In genomic region chr10:28179490-28180099, GRCh38 we compare ENCODE assay signal across 8 cellular contexts.
DNase-seq lines count a peak whose midpoint lies in the region; ATAC-seq and TF ChIP-seq lines count a peak whose summit lies in the region.

No MANE protein-coding gene starts in this region.

- H3K4me3 ChIP-seq in HCT116 (replicated peaks in 1 of 2; ENCODE audit: low read depth in 1 of 2, low read length in 2 of 2) (no peak overlapping the region), psoas muscle (no peak overlapping the region)

- H3K9me3 ChIP-seq in HCT116 (ENCODE audit: control insufficient read depth in 1 of 2, insufficient read depth in 1 of 2, low read depth in 1 of 2, low read length in 2 of 2) = no peaks in the 10 kb centered on the region
- no peaks in the 10 kb centered on the region for H3K9me3 ChIP-seq in psoas muscle

- DNase-seq in Right ventricle myocardium inferior (ENCODE audit: missing footprints) = no peak
- DNase-seq in cardiac septum (ENCODE audit: low spot score) = no peak
- peak; percentile 69 for DNase-seq in HCT116 (ENCODE audit: low read depth, low spot score)
- DNase-seq in NCI-H345 treated with DMSO at 0.1 percent for 48 hours (lab: John Stamatoyannopoulos, UW; ENCODE audit: unreplicated experiment) = peak; percentile 37
- DNase-seq in activated T-helper 2 cell treated with anti-CD3 and anti-CD28 coated beads, Interferon-gamma antibody, Interleukin-2, Interleukin-4, amounts not matched to agents 10 μg/mL and 5 μg/mL and 100 μg/mL, durations not matched to agents 14 hours and 24 hours and 36 hours (ENCODE audit: low spot score) = peak; percentile 18
- DNase-seq in Right ventricle myocardium superior = no peak
- no peak for DNase-seq in psoas muscle

- intact Hi-C loops in Right ventricle myocardium inferior (cut with DNase I) (loop anchor here (2.0 kb wide), 1 partner anchor 437 kb away; no protein-coding TSS in a partner anchor), cardiac septum (cut with DNase I) (loop anchor here (2.0 kb wide), 1 partner anchor 437 kb away; no protein-coding TSS in a partner anchor), HCT116 (cut with micrococcal nuclease) (loop anchor here (1.0 to 10.0 kb wide), 6 partner anchors 125 to 621 kb away; no protein-coding TSS in a partner anchor), Right ventricle myocardium superior (cut with DNase I) (loop anchor here (10.0 kb wide), 1 partner anchor 435 kb away; the partner anchor contains the start of gene MKX), psoas muscle (cut with DNase I) (loop anchor here in 1 of 2 donors (5.0 to 10.0 kb wide), 3 partner anchors 55 to 622 kb away; no protein-coding TSS in a partner anchor)
- intact Hi-C loops in activated T-helper 2 cell treated with anti-CD3 and anti-CD28 coated beads, Interferon-gamma antibody, Interleukin-2, Interleukin-4, amounts not matched to agents 10 μg/mL and 5 μg/mL and 100 μg/mL, durations not matched to agents 14 hours and 24 hours and 36 hours (cut with micrococcal nuclease) = loop anchor here (1.0 to 10.0 kb wide), 3 partner anchors 205 to 615 kb away; no protein-coding TSS in a partner anchor

- peak overlapping the region; percentile 46; the same call in 1 of the 2 replicates for H3K9ac ChIP-seq in HCT116 (ENCODE audit: low read length)

- peaks cover 39% of the 10 kb centered on the region for H3K79me2 ChIP-seq in HCT116 (ENCODE audit: insufficient read depth, low read length)

- H3K9me3 Mint-ChIP-seq in activated T-helper 2 cell treated with anti-CD3 and anti-CD28 coated beads, Interferon-gamma antibody, Interleukin-2, Interleukin-4, amounts not matched to agents 10 μg/mL and 5 μg/mL and 100 μg/mL, durations not matched to agents 14 hours and 24 hours and 36 hours = no peaks in the 10 kb centered on the region

- peak; percentile 95 for TF ChIP-seq RAD21 in HCT116 (IDR thresholded peaks at IDR 0.05; ENCODE audit: low read depth)

- no peak overlapping the region for H3K27ac Mint-ChIP-seq in activated T-helper 2 cell treated with anti-CD3 and anti-CD28 coated beads, Interferon-gamma antibody, Interleukin-2, Interleukin-4, amounts not matched to agents 10 μg/mL and 5 μg/mL and 100 μg/mL, durations not matched to agents 14 hours and 24 hours and 36 hours

- H3K36me3 Mint-ChIP-seq in activated T-helper 2 cell treated with anti-CD3 and anti-CD28 coated beads, Interferon-gamma antibody, Interleukin-2, Interleukin-4, amounts not matched to agents 10 μg/mL and 5 μg/mL and 100 μg/mL, durations not matched to agents 14 hours and 24 hours and 36 hours (ENCODE audit: low read depth) = no peaks in the 10 kb centered on the region

- H3K4me1 ChIP-seq in HCT116 (ENCODE audit: control insufficient read depth in 1 of 2, insufficient read depth in 2 of 2, low read length in 2 of 2) (peaks cover 78 to 79% of the 10 kb centered on the region in 2 experiments), psoas muscle (peaks cover 19% of the 10 kb centered on the region)

- H2AFZ ChIP-seq in HCT116 (ENCODE audit: low read depth, low read length, poor library complexity, severe bottlenecking) = no peak overlapping the region

- no peaks in the 10 kb centered on the region for H4K20me1 ChIP-seq in HCT116 (ENCODE audit: insufficient read depth)

- peak overlapping the region; percentile 94; the same call in 1 of the 2 replicates for H3K27ac ChIP-seq in HCT116 (ENCODE audit: low read depth, low read length)
- H3K27ac ChIP-seq in psoas muscle = no peak overlapping the region

- RAD21 ChIA-PET in HCT116 (lab: Charles Lee; ENCODE audit: low non-redundant PET in 1 of 2, low total read pairs in 2 of 2, uncharacterized antibody in 2 of 2, unreplicated experiment in 2 of 2) = interaction anchor here (0.8 to 1.4 kb wide), 6 partner anchors 38 to 396 kb away, joined by 3 to 6 read pairs (median 4); no protein-coding TSS in a partner anchor

- 2 to 10% (median 7%) methylated on average over 2 of the region's 2 CpGs for WGBS in psoas muscle, 3 donors

- TF ChIP-seq POLR2A in HCT116 (IDR thresholded peaks at IDR 0.05; ENCODE audit: borderline replicate concordance, extremely low read depth, insufficient read depth, insufficient read length) = no peak

- H3K9me2 ChIP-seq in HCT116 (ENCODE audit: insufficient read depth) = no peaks in the 10 kb centered on the region

- POLR2A ChIA-PET in HCT116 (lab: Charles Lee) = interaction anchor here (0.7 to 1.5 kb wide), 5 partner anchors 38 to 488 kb away, joined by 3 to 6 read pairs (median 3); no protein-coding TSS in a partner anchor

- no peaks in the 10 kb centered on the region for H3K27me3 ChIP-seq in HCT116 (ENCODE audit: insufficient read depth, low read length)
- no peaks in the 10 kb centered on the region for H3K27me3 ChIP-seq in psoas muscle (ENCODE audit: insufficient read depth in 3 of 3, low read length in 2 of 3)

- H3K27me3 Mint-ChIP-seq in activated T-helper 2 cell treated with anti-CD3 and anti-CD28 coated beads, Interferon-gamma antibody, Interleukin-2, Interleukin-4, amounts not matched to agents 10 μg/mL and 5 μg/mL and 100 μg/mL, durations not matched to agents 14 hours and 24 hours and 36 hours (ENCODE audit: low read depth) = peaks cover 5% of the 10 kb centered on the region

- no TSS peak for BruUV-seq in HCT116 (replicated peaks; lab: Mats Ljungman, UMichigan)

- ATAC-seq in Right ventricle myocardium inferior (peak; percentile 57), HCT116 (peak; percentile 57), Right ventricle myocardium superior (ENCODE audit: poor library complexity) (peak; percentile 79), psoas muscle (peak in 3 of 4 donors; percentile 53 to 81 (median 66)), GM18868 (IDR thresholded peaks at IDR 0.05; ENCODE audit: unreplicated experiment) (no peak)

- no peaks in the 10 kb centered on the region for H3K36me3 ChIP-seq in HCT116 (ENCODE audit: control insufficient read depth in 1 of 2, insufficient read depth in 2 of 2, low read length in 2 of 2)
- no peaks in the 10 kb centered on the region for H3K36me3 ChIP-seq in psoas muscle (ENCODE audit: insufficient read depth in 1 of 2, low read depth in 1 of 2)

- peak overlapping the region; percentile 64 for H3K4me2 ChIP-seq in HCT116 (ENCODE audit: low read length)

- H3K4me3 Mint-ChIP-seq in activated T-helper 2 cell treated with anti-CD3 and anti-CD28 coated beads, Interferon-gamma antibody, Interleukin-2, Interleukin-4, amounts not matched to agents 10 μg/mL and 5 μg/mL and 100 μg/mL, durations not matched to agents 14 hours and 24 hours and 36 hours (ENCODE audit: low read depth) = no peak overlapping the region

- TF ChIP-seq CTCF in HCT116 (IDR thresholded peaks at IDR 0.05 in 2 of 3, conservative IDR thresholded peaks at IDR 0.05 in 1 of 3; ENCODE audit: borderline replicate concordance in 1 of 3, insufficient read depth in 1 of 3, low read depth in 2 of 3, low read length in 2 of 3) (peak; percentile 45 to 77 (median 75)), psoas muscle (IDR thresholded peaks at IDR 0.05) (peak; percentile 80)

- CTCF ChIA-PET in HCT116 (lab: Charles Lee) = interaction anchor here (0.6 to 2.6 kb wide), 16 partner anchors 11 to 621 kb away, joined by 3 to 20 read pairs (median 4); no protein-coding TSS in a partner anchor

- H3K4me1 Mint-ChIP-seq in activated T-helper 2 cell treated with anti-CD3 and anti-CD28 coated beads, Interferon-gamma antibody, Interleukin-2, Interleukin-4, amounts not matched to agents 10 μg/mL and 5 μg/mL and 100 μg/mL, durations not matched to agents 14 hours and 24 hours and 36 hours (ENCODE audit: low read depth) = peaks cover 20% of the 10 kb centered on the region

TF ChIP-seq in HCT116, 20 proteins besides CTCF, POLR2A, EP300 and RAD21:
- no peak for TF ChIP-seq EZH2 (IDR thresholded peaks at IDR 0.05)
- no peak for TF ChIP-seq EZH2phosphoT487 (IDR thresholded peaks at IDR 0.05; ENCODE audit: borderline replicate concordance)
- 0 out of 2 replicates have a peak, but pooled peaks have one; percentile 22 for TF ChIP-seq EGR1 (IDR thresholded peaks at IDR 0.05; ENCODE audit: low read depth)
- TF ChIP-seq TCF7L2 (IDR thresholded peaks at IDR 0.05; ENCODE audit: borderline replicate concordance, extremely low read depth, insufficient read depth, insufficient read length) = no peak
- TF ChIP-seq, protein P1, sequence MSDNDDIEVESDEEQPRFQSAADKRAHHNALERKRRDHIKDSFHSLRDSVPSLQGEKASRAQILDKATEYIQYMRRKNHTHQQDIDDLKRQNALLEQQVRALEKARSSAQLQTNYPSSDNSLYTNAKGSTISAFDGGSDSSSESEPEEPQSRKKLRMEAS (IDR thresholded peaks at IDR 0.05) = 0 out of 2 replicates have a peak, but pooled peaks have one; percentile 24
- peak; percentile 31; the same call in 1 of the 2 replicates for TF ChIP-seq CBX3 (IDR thresholded peaks at IDR 0.05; ENCODE audit: low read depth)
TF ChIP-seq in HCT116: peak in this region for 3.

Comparison
In these comparisons a context has a peak if more than half of its experiments do, and no peak if none do; other contexts are left out.
1. DNase-seq: peak in HCT116 (single experiment), NCI-H345 treated with DMSO at 0.1 percent for 48 hours (single experiment) and activated T-helper 2 cell treated with anti-CD3 and anti-CD28 coated beads, Interferon-gamma antibody, Interleukin-2, Interleukin-4, amounts not matched to agents 10 μg/mL and 5 μg/mL and 100 μg/mL, durations not matched to agents 14 hours and 24 hours and 36 hours (single experiment); none in Right ventricle myocardium inferior (single experiment), cardiac septum (single experiment), Right ventricle myocardium superior (single experiment) and psoas muscle (0 of 2).